In the genomic region with DNA sequence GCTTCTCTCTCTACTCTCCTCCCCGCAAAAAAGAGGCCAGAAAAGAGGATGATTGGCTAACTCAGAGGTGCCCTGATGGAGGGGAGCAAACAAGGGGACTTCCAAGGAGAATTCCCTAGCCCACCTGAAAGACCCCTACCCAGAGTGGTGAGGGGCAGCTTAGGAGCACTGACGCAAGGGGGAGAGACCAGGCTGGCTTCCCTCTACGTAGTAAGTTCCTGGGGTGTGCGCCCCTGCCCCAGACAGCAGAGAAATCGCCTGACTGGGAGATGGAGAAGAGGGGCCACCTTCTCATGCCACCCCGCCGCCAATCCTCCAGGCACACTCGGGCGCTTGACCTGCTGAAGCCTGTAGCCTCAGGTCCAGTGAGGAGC, we compare ENCODE assay signal across 18 cellular contexts. TPM values are rescaled to one million over a fixed set of nuclear protein-coding genes. Genes with fewer than 3 reads are reported as not detected.
A peak's percentile ranks its signal among the peaks of the same experiment; 100 is the strongest.
DNase-seq lines count a peak whose midpoint lies in the region; ATAC-seq and TF ChIP-seq lines count a peak whose summit lies in the region.
"Had no signal": no experiment of that assay in that cellular context is flagged by ENCODE, and none has a peak within 500 bp of the region (broad histone marks: within the 10 kb centered on the region; RNA-seq: fewer than 3 reads in every experiment).

No MANE protein-coding gene starts in this region.

- H3K9me3 ChIP-seq in mesodermal cell (ENCODE audit: control insufficient read depth, low read length) (peaks cover 11% of the 10 kb centered on the region), smooth muscle cell (replicated peaks; ENCODE audit: low read depth) (no peaks in the 10 kb centered on the region)

- H3K4me2 ChIP-seq in smooth muscle cell = peak overlapping the region; percentile 92

- 33 to 40% methylated on average over 6 to 8 of the region's 9 CpGs for WGBS in mesodermal cell (ENCODE audit: insufficient coverage in 2 of 2), 2 experiments
- 35% methylated on average over 9 of the region's 9 CpGs for WGBS in smooth muscle cell (ENCODE audit: low lambda C conversion rate)

- H3K4me1 ChIP-seq in mesodermal cell (ENCODE audit: control insufficient read depth, insufficient read depth, low read length, poor library complexity, severe bottlenecking) = no peaks in the 10 kb centered on the region
- H3K4me1 ChIP-seq in smooth muscle cell (ENCODE audit: low read depth) = peaks cover 17% of the 10 kb centered on the region

- ATAC-seq in GM21528 (IDR thresholded peaks at IDR 0.05; ENCODE audit: low FRiP score, unreplicated experiment) (no peak), HG03097 (IDR thresholded peaks at IDR 0.05; ENCODE audit: low FRiP score, unreplicated experiment) (no peak), HG02798 (IDR thresholded peaks at IDR 0.05; ENCODE audit: poor library complexity, unreplicated experiment) (no peak)
- ATAC-seq: stimulated activated effector memory CD8-positive, alpha-beta T cell treated with anti-CD3 and anti-CD28 coated beads, Interleukin-12 subunit alpha, Interleukin-12 subunit beta, amount 100 ng/mL, for 72 hours had no signal

- DNase-seq in GM13977 (ENCODE audit: low spot score) (peak; percentile 46), coronary artery (ENCODE audit: low spot score) (no peak), smooth muscle cell (lab: John Stamatoyannopoulos, UW; ENCODE audit: unreplicated experiment) (no peak), NCI-H146 treated with DMSO at 0.1 percent for 48 hours (lab: John Stamatoyannopoulos, UW; ENCODE audit: unreplicated experiment) (no peak)
- DNase-seq: activated CD4-positive, alpha-beta T cell treated with anti-CD3 and anti-CD28 coated beads for 4 hours; COR-L47; HCEC 1CT; hypothalamus; mesenchymal stem cell; NCI-H187 treated with DMSO at 0.1 percent for 48 hours; stimulated activated CD4-positive, alpha-beta T cell treated with anti-CD3 and anti-CD28 coated beads, Interleukin-4, amount 100 ng/mL, for 4 hours had no signal

- peaks cover 36% of the 10 kb centered on the region for H3K27me3 ChIP-seq in smooth muscle cell (ENCODE audit: low read depth)

- in situ Hi-C loops in GM13977 (cut with MboI; ENCODE audit: low pct_unique_long_range_greater_than_20kb, low sequenced_read_pairs, unreplicated experiment) = no loop called here

- H2AFZ ChIP-seq in smooth muscle cell (ENCODE audit: low read depth) = no peak overlapping the region

- H3K4me3 ChIP-seq in coronary artery = peak overlapping the region; percentile 67
- peak overlapping the region; percentile 34 for H3K4me3 ChIP-seq in mesodermal cell (ENCODE audit: extremely low read depth, insufficient read depth, low read length, poor library complexity, severe bottlenecking)
- H3K4me3 ChIP-seq in smooth muscle cell = peak overlapping the region; percentile 79

- H4K20me1 ChIP-seq in smooth muscle cell (ENCODE audit: low read depth) = peaks cover 19% of the 10 kb centered on the region

- H3K36me3 ChIP-seq in mesodermal cell (ENCODE audit: control insufficient read depth, insufficient read depth, low read length) (no peaks in the 10 kb centered on the region), smooth muscle cell (ENCODE audit: low read depth) (no peaks in the 10 kb centered on the region)

- TF ChIP-seq CTCF in GM13977 (IDR thresholded peaks at IDR 0.05; ENCODE audit: extremely low read depth, insufficient read depth, missing control alignments) (no peak), coronary artery (IDR thresholded peaks at IDR 0.05) (no peak), smooth muscle cell (IDR thresholded peaks at IDR 0.05; ENCODE audit: borderline replicate concordance, insufficient read depth, poor library complexity, severe bottlenecking) (no peak)

- peaks cover 18% of the 10 kb centered on the region for H3K79me2 ChIP-seq in smooth muscle cell (ENCODE audit: low read depth)

- H3K27ac ChIP-seq in coronary artery (peak overlapping the region in 1 of 2 donors; percentile 72), mesodermal cell (ENCODE audit: low read depth, low read length, severe bottlenecking) (no peak overlapping the region), smooth muscle cell (ENCODE audit: low read depth) (no peak overlapping the region)
- H3K27ac ChIP-seq: RWPE1 had no signal

- no peaks in the 10 kb centered on the region for H3F3A ChIP-seq in smooth muscle cell (ENCODE audit: low read depth)

- H3K9ac ChIP-seq in smooth muscle cell (ENCODE audit: low read depth) = peak overlapping the region; percentile 34

RNA-seq across cellular contexts. Expression of a gene that starts 2.1 kb away (rescaled TPM):
- polyA plus RNA-seq in mesodermal cell (2013, experiment 1 of 2) = 4.5 TPM
- 3.7 TPM for polyA plus RNA-seq in mesodermal cell (2013, experiment 2 of 2)
- 35.4 and 36.5 TPM in 2 replicates for total RNA-seq in smooth muscle cell
- polyA plus RNA-seq in smooth muscle cell = 21.0 and 25.6 TPM in 2 replicates
- total RNA-seq: T-helper 2 cell treated with Interferon-gamma antibody and Interleukin-4, amounts not matched to agents 100 ng/mL and 5 ng/mL, for 36 hours had no signal
